Comparison of ENCODE assay signal across 8 cellular contexts in genomic region chr11:17276236-17277023, GRCh38. TPM values are rescaled to one million over a fixed set of nuclear protein-coding genes. Genes with fewer than 3 reads are reported as not detected.
DNase-seq lines count a peak whose midpoint lies in the region; ATAC-seq, FAIRE-seq and TF ChIP-seq lines count a peak whose summit lies in the region.

NUCB2 (plus strand) TSS chr11:17276739; CDS start chr11:17295324, 18,585 bp downstream.

- H3K27me3 ChIP-seq in pancreas (no peaks in the 10 kb centered on the region), tibial artery (no peaks in the 10 kb centered on the region)

- H3K4me3 Mint-ChIP-seq in activated naive CD8-positive, alpha-beta T cell treated with anti-CD3 and anti-CD28 coated beads, Interleukin-2, amount 50 U/mL, for 24 hours, result peak within 1 kb of the TSS; percentile 91

- peaks cover 3% of the 10 kb centered on the region for H3K27me3 Mint-ChIP-seq in activated naive CD8-positive, alpha-beta T cell treated with anti-CD3 and anti-CD28 coated beads, Interleukin-2, amount 50 U/mL, for 24 hours

- H3K9me3 ChIP-seq in pancreas (no peaks in the 10 kb centered on the region), tibial artery (no peaks in the 10 kb centered on the region)

- H3K4me1 Mint-ChIP-seq in activated naive CD8-positive, alpha-beta T cell treated with anti-CD3 and anti-CD28 coated beads, Interleukin-2, amount 50 U/mL, for 24 hours, result peaks cover 43% of the 10 kb centered on the region

- DNase-seq in GM12865 (ENCODE audit: low read depth) (peak; percentile 96), NCI-H1417 treated with DMSO at 0.1 percent for 48 hours (lab: John Stamatoyannopoulos, UW) (peak; percentile 91), SW480 (ENCODE audit: low spot score) (peak; percentile 94), Right ventricle myocardium superior (peak; percentile 99), pancreas (peak; percentile 97 to 99 (median 98)), tibial artery (peak; percentile 97 to 98)
- DNase-seq in activated naive CD8-positive, alpha-beta T cell treated with anti-CD3 and anti-CD28 coated beads, Interleukin-2, amount 50 U/mL, for 24 hours, result peak; percentile 97

- H3K4me3 ChIP-seq in GM12865 (ENCODE audit: low read depth, low read length) (peak within 1 kb of the TSS; percentile 91), pancreas (peak within 1 kb of the TSS; percentile 78 to 97 (median 91)), tibial artery (peak within 1 kb of the TSS; percentile 89 to 90)

- H3K36me3 ChIP-seq in pancreas (no peaks in the 10 kb centered on the region), tibial artery (no peaks in the 10 kb centered on the region)

- intact Hi-C loops in Right ventricle myocardium superior (cut with DNase I), result no loop called here
- intact Hi-C loops in pancreas (cut with DNase I), result no loop called here
- intact Hi-C loops in tibial artery (cut with DNase I; ENCODE audit: low total_unique reads), result no loop called here

- H3K4me1 ChIP-seq in pancreas (peaks cover 3 to 11% (median 9%) of the 10 kb centered on the region in 3 donors), tibial artery (peaks cover 0 to 5% (median 0%) of the 10 kb centered on the region in 4 donors)

- ATAC-seq in HG02763 (IDR thresholded peaks at IDR 0.05; ENCODE audit: unreplicated experiment) (peak; percentile 99), Right ventricle myocardium superior (ENCODE audit: poor library complexity) (peak; percentile 99), pancreas (peak; percentile 93 to 98 (median 96))
- peak; percentile 92 for ATAC-seq in activated naive CD8-positive, alpha-beta T cell treated with anti-CD3 and anti-CD28 coated beads, Interleukin-2, amount 50 U/mL, for 24 hours

- peak within 1 kb of the TSS; percentile 97 for H3K27ac Mint-ChIP-seq in activated naive CD8-positive, alpha-beta T cell treated with anti-CD3 and anti-CD28 coated beads, Interleukin-2, amount 50 U/mL, for 24 hours

- WGBS in pancreas, 2 donors, result 0 to 1% methylated on average over 58 to 75 of the region's 75 CpGs

- H3K36me3 Mint-ChIP-seq in activated naive CD8-positive, alpha-beta T cell treated with anti-CD3 and anti-CD28 coated beads, Interleukin-2, amount 50 U/mL, for 24 hours (ENCODE audit: low read depth), result peaks cover 1% of the 10 kb centered on the region

- H3K27ac ChIP-seq in pancreas (peak within 1 kb of the TSS; percentile 78 to 92 (median 83)), tibial artery (peak within 1 kb of the TSS; percentile 89 to 90)

- FAIRE-seq in pancreas (lab: Jason Lieb, UNC), result no peak

- no peaks in the 10 kb centered on the region for H3K9me3 Mint-ChIP-seq in activated naive CD8-positive, alpha-beta T cell treated with anti-CD3 and anti-CD28 coated beads, Interleukin-2, amount 50 U/mL, for 24 hours

- TF ChIP-seq CTCF in GM12865 (IDR thresholded peaks at IDR 0.05; ENCODE audit: insufficient read depth, low read depth, low read length, missing control alignments) (no peak), pancreas (IDR thresholded peaks at IDR 0.05) (no peak), tibial artery (IDR thresholded peaks at IDR 0.05) (no peak)

RNA-seq across cellular contexts. Expression of gene NUCB2, which starts in this region (rescaled TPM):
- 99.7 TPM for total RNA-seq in Right ventricle myocardium superior
- total RNA-seq in pancreas, result 100 to 1,000 TPM; 125 to 255 (median 160) TPM
- 100 to 1,000 TPM; 108 to 183 TPM for polyA plus RNA-seq in pancreas

Comparison
In these comparisons a context has a peak if more than half of its experiments do, and no peak if none do; other contexts are left out.
1. Peak in every context shown above with its lines: DNase-seq, ATAC-seq, H3K4me3 ChIP-seq and H3K27ac ChIP-seq.